Comparison of ENCODE assay signal across 1 cellular context in genomic region chr6:34391711-34392496, GRCh38.
A peak's percentile ranks its signal among the peaks of the same experiment; 100 is the strongest.
TF ChIP-seq lines count a peak whose summit lies in the region.

No MANE protein-coding gene starts in this region.

TF ChIP-seq in HepG2, 621 proteins besides CTCF, POLR2A, EP300 and RAD21 (continued from another document and continues in another):
- TF ChIP-seq, protein P1, sequence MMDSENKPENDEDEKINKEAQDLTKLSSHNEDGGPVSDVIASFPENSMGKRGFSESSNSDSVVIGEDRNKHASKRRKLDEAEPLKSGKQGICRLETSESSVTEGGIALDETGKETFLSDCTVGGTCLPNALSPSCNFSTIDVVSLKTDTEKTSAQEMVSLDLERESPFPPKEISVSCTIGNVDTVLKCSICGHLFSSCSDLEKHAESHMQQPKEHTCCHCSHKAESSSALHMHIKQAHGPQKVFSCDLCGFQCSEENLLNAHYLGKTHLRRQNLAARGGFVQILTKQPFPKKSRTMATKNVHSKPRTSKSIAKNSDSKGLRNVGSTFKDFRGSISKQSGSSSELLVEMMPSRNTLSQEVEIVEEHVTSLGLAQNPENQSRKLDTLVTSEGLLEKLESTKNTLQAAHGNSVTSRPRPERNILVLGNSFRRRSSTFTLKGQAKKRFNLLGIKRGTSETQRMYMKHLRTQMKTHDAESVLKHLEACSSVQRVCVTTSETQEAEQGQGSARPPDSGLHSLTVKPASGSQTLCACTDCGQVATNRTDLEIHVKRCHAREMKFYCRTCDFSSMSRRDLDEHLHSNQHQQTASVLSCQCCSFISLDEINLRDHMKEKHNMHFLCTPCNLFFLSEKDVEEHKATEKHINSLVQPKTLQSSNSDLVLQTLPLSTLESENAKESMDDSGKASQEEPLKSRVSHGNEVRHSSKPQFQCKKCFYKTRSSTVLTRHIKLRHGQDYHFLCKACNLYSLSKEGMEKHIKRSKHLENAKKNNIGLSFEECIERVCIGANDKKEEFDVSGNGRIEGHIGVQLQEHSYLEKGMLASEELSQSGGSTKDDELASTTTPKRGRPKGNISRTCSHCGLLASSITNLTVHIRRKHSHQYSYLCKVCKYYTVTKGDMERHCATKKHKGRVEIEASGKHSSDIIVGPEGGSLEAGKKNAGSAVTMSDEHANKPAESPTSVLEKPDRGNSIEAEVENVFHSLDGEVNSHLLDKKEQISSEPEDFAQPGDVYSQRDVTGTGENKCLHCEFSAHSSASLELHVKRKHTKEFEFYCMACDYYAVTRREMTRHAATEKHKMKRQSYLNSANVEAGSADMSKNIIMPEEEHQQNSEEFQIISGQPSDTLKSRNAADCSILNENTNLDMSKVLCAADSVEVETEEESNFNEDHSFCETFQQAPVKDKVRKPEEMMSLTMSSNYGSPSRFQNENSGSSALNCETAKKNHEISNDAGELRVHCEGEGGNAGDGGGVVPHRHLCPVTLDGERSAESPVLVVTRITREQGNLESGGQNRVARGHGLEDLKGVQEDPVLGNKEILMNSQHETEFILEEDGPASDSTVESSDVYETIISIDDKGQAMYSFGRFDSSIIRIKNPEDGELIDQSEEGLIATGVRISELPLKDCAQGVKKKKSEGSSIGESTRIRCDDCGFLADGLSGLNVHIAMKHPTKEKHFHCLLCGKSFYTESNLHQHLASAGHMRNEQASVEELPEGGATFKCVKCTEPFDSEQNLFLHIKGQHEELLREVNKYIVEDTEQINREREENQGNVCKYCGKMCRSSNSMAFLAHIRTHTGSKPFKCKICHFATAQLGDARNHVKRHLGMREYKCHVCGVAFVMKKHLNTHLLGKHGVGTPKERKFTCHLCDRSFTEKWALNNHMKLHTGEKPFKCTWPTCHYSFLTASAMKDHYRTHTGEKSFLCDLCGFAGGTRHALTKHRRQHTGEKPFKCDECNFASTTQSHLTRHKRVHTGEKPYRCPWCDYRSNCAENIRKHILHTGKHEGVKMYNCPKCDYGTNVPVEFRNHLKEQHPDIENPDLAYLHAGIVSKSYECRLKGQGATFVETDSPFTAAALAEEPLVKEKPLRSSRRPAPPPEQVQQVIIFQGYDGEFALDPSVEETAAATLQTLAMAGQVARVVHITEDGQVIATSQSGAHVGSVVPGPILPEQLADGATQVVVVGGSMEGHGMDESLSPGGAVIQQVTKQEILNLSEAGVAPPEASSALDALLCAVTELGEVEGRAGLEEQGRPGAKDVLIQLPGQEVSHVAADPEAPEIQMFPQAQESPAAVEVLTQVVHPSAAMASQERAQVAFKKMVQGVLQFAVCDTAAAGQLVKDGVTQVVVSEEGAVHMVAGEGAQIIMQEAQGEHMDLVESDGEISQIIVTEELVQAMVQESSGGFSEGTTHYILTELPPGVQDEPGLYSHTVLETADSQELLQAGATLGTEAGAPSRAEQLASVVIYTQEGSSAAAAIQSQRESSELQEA (CRISPR knock-in tag; IDR thresholded peaks at IDR 0.05; ENCODE audit: not compliant biosample characterization): peak; percentile 37
- TF ChIP-seq, protein P2, sequence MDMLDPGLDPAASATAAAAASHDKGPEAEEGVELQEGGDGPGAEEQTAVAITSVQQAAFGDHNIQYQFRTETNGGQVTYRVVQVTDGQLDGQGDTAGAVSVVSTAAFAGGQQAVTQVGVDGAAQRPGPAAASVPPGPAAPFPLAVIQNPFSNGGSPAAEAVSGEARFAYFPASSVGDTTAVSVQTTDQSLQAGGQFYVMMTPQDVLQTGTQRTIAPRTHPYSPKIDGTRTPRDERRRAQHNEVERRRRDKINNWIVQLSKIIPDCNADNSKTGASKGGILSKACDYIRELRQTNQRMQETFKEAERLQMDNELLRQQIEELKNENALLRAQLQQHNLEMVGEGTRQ (IDR thresholded peaks at IDR 0.05; ENCODE audit: low read depth, low read length): no peak
- TF ChIP-seq, protein P2 (CRISPR knock-in tag; IDR thresholded peaks at IDR 0.05; ENCODE audit: borderline replicate concordance): no peak
- TF ChIP-seq ZSCAN5A (CRISPR knock-in tag; IDR thresholded peaks at IDR 0.05; ENCODE audit: borderline replicate concordance) (0 out of 2 replicates have a peak, but pooled peaks have one; percentile 32), SRSF1 (optimal IDR thresholded peaks at IDR 0.05; ENCODE audit: low read depth, low read length) (no peak), ZBTB46 (CRISPR knock-in tag; IDR thresholded peaks at IDR 0.05; ENCODE audit: borderline replicate concordance) (no peak; the same call in 1 of the 2 replicates), ZNF577 (CRISPR knock-in tag; IDR thresholded peaks at IDR 0.05; ENCODE audit: borderline replicate concordance, low read depth) (no peak), CBX1 (IDR thresholded peaks at IDR 0.05; ENCODE audit: low read depth) (no peak), HOXA9 (CRISPR knock-in tag; IDR thresholded peaks at IDR 0.05; ENCODE audit: borderline replicate concordance) (peak; percentile 73; the same call in 1 of the 2 replicates), ZNF605 (CRISPR knock-in tag; IDR thresholded peaks at IDR 0.05) (peak; percentile 72; the same call in 1 of the 2 replicates), RERE (CRISPR knock-in tag; IDR thresholded peaks at IDR 0.05; ENCODE audit: low read depth) (no peak), JARID2 (CRISPR knock-in tag; IDR thresholded peaks at IDR 0.05; ENCODE audit: insufficient replicate concordance) (no peak), ARID4A (CRISPR knock-in tag; IDR thresholded peaks at IDR 0.05; ENCODE audit: borderline replicate concordance) (peak; percentile 71), DNMT3B (CRISPR knock-in tag; conservative IDR thresholded peaks at IDR 0.05) (peak; percentile 49; the same call in 1 of the 2 replicates), SCMH1 (CRISPR knock-in tag; IDR thresholded peaks at IDR 0.05; ENCODE audit: borderline replicate concordance) (no peak), ZNF746 (CRISPR knock-in tag; IDR thresholded peaks at IDR 0.05) (no peak), NCOR1 (IDR thresholded peaks at IDR 0.05; ENCODE audit: borderline replicate concordance, low read length) (no peak), ZNF891 (CRISPR knock-in tag; IDR thresholded peaks at IDR 0.05) (0 out of 2 replicates have a peak, but pooled peaks have one; percentile 46), ZNF136 (CRISPR knock-in tag; IDR thresholded peaks at IDR 0.05; ENCODE audit: low read depth) (0 out of 2 replicates have a peak, but pooled peaks have one; percentile 28), HMGA1 (CRISPR knock-in tag; conservative IDR thresholded peaks at IDR 0.05) (no peak), ZFY (CRISPR knock-in tag; IDR thresholded peaks at IDR 0.05) (peak; percentile 58)
- TF ChIP-seq, protein P3, sequence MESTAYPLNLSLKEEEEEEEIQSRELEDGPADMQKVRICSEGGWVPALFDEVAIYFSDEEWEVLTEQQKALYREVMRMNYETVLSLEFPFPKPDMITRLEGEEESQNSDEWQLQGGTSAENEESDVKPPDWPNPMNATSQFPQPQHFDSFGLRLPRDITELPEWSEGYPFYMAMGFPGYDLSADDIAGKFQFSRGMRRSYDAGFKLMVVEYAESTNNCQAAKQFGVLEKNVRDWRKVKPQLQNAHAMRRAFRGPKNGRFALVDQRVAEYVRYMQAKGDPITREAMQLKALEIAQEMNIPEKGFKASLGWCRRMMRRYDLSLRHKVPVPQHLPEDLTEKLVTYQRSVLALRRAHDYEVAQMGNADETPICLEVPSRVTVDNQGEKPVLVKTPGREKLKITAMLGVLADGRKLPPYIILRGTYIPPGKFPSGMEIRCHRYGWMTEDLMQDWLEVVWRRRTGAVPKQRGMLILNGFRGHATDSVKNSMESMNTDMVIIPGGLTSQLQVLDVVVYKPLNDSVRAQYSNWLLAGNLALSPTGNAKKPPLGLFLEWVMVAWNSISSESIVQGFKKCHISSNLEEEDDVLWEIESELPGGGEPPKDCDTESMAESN (CRISPR knock-in tag; conservative IDR thresholded peaks at IDR 0.05): no peak
- TF ChIP-seq, protein P4, sequence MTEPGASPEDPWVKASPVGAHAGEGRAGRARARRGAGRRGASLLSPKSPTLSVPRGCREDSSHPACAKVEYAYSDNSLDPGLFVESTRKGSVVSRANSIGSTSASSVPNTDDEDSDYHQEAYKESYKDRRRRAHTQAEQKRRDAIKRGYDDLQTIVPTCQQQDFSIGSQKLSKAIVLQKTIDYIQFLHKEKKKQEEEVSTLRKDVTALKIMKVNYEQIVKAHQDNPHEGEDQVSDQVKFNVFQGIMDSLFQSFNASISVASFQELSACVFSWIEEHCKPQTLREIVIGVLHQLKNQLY (CRISPR knock-in tag; IDR thresholded peaks at IDR 0.05): no peak
- TF ChIP-seq, protein P5, sequence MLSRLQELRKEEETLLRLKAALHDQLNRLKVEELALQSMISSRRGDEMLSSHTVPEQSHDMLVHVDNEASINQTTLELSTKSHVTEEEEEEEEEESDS (CRISPR knock-in tag; IDR thresholded peaks at IDR 0.05; ENCODE audit: borderline replicate concordance): no peak; the same call in 1 of the 2 replicates
